Comparison of ENCODE assay signal across 19 cellular contexts in genomic region chr5:151949909-151950308, GRCh38. TPM values are rescaled to one million over a fixed set of nuclear protein-coding genes. Genes with fewer than 3 reads are reported as not detected.
"Had no signal": no experiment of that assay in that cellular context is flagged by ENCODE, and none has a peak within 500 bp of the region (broad histone marks: within the 10 kb centered on the region; RNA-seq: fewer than 3 reads in every experiment).

No MANE protein-coding gene starts in this region.

- DNase-seq: activated CD4-positive, alpha-beta T cell treated with anti-CD3 and anti-CD28 coated beads for 36 hours; activated CD4-positive, alpha-beta T cell treated with anti-CD3 and anti-CD28 coated beads, Interleukin-2, amount 50 U/mL, for 48 hours; activated gamma-delta T cell treated with Interleukin-2 at 50 U/mL for 16 hours; activated naive CD8-positive, alpha-beta T cell treated with anti-CD3 and anti-CD28 coated beads for 36 hours; activated T-cell treated with anti-CD3 and anti-CD28 coated beads for 4 hours; amniotic stem cell; effector CD4-positive, alpha-beta T cell; gastrocnemius medialis; kidney; left lung; midbrain; nephron progenitor cell; nucleus accumbens; stimulated activated CD4-positive, alpha-beta T cell treated with anti-CD3 and anti-CD28 coated beads, Interleukin-4, amount 100 ng/mL, for 4 hours; upper lobe of right lung had no signal

- H3K4me3 ChIP-seq: gastrocnemius medialis, left lung, upper lobe of right lung had no signal

RNA-seq across cellular contexts. Expression of gene GLRA1, which starts 25.3 kb away (rescaled TPM):
- total RNA-seq: activated CD4-positive, alpha-beta T cell treated with anti-CD3 and anti-CD28 coated beads for 36 hours; activated naive CD8-positive, alpha-beta T cell treated with anti-CD3 and anti-CD28 coated beads for 36 hours; activated T-helper 1 cell treated with anti-CD3 and anti-CD28 coated beads, Interleukin-12 subunit alpha, Interleukin-12 subunit beta, Interleukin-2, Interleukin-4 antibody, amounts not matched to agents 30 ng/mL and 10 ng/mL and 1 ng/mL, durations not matched to agents 14 hours and 24 hours and 36 hours; gastrocnemius medialis; kidney; left lung; mammary epithelial cell; sciatic nerve; upper lobe of right lung; WTC11 had no signal
